ENCODE assay signal across 16 cellular contexts in genomic region chr7:890868-891267, GRCh38. TPM values are rescaled to one million over a fixed set of nuclear protein-coding genes. Genes with fewer than 3 reads are reported as not detected.
DNase-seq lines count a peak whose midpoint lies in the region; ATAC-seq, FAIRE-seq and TF ChIP-seq lines count a peak whose summit lies in the region.
"Had no signal": no experiment of that assay in that cellular context is flagged by ENCODE, and none has a peak within 500 bp of the region (broad histone marks: within the 10 kb centered on the region; RNA-seq: fewer than 3 reads in every experiment).

No MANE protein-coding gene starts in this region.

- H3K79me2 ChIP-seq in H9 (ENCODE audit: insufficient read depth, low read length) (peaks cover 2% of the 10 kb centered on the region; the same call in 1 of the 2 replicates), astrocyte (ENCODE audit: insufficient read depth, low read length) (peaks cover 26% of the 10 kb centered on the region), HepG2 (ENCODE audit: insufficient read depth, low read length) (peaks cover 29% of the 10 kb centered on the region)

- intact Hi-C loops in right cardiac atrium (cut with DNase I): no loop called here
- intact Hi-C loops in left ventricle myocardium superior (cut with micrococcal nuclease): no loop called here
- intact Hi-C loops in psoas muscle (cut with DNase I): no loop called here
- intact Hi-C loops in HepG2 (cut with micrococcal nuclease; ENCODE audit: unreplicated experiment): no loop called here

- FAIRE-seq in astrocyte (lab: Jason Lieb, UNC) (no peak), HepG2 (lab: Jason Lieb, UNC) (no peak)
- FAIRE-seq: A204.1, H1 had no signal

- H2BK20ac ChIP-seq in H9 (ENCODE audit: low read depth, low read length, poor library complexity, severe bottlenecking): no peak overlapping the region

- TF ChIP-seq EP300 in HepG2 (IDR thresholded peaks at IDR 0.05; ENCODE audit: low read depth in 2 of 2, low read length in 2 of 2): no peak
- no peak for TF ChIP-seq EP300 in HepG2 (CRISPR knock-in tag; IDR thresholded peaks at IDR 0.05; ENCODE audit: borderline replicate concordance)

- H2AK5ac ChIP-seq in H9 (ENCODE audit: insufficient read length, low read length): no peak overlapping the region

- peak overlapping the region; percentile 5 to 61 (median 23); a peak in 2 of 7 replicates for H3K27ac Mint-ChIP-seq in H9
- peak overlapping the region; percentile 55 for H3K27ac Mint-ChIP-seq in astrocyte (ENCODE audit: unreplicated experiment)
- H3K27ac Mint-ChIP-seq in glutamatergic neuron (ENCODE audit: unreplicated experiment): no peak overlapping the region
- H3K27ac Mint-ChIP-seq: B cell; CD4-positive, alpha-beta T cell; HFFc6 had no signal

- H2AFZ ChIP-seq in H9 (ENCODE audit: low read length): no peak overlapping the region
- H2AFZ ChIP-seq in astrocyte (ENCODE audit: low read depth, low read length): no peak overlapping the region
- H2AFZ ChIP-seq in HepG2 (ENCODE audit: low read length): no peak overlapping the region

- no peak overlapping the region for H3K56ac ChIP-seq in H9 (ENCODE audit: insufficient read length, low read depth, low read length)

- no peak overlapping the region for H3K14ac ChIP-seq in H9 (ENCODE audit: insufficient read depth, low read length)

- peak in 2 of 3 donors; percentile 47 to 53 for DNase-seq in right cardiac atrium
- DNase-seq in left ventricle myocardium superior: no peak
- DNase-seq in H9: no peak
- DNase-seq in astrocyte (ENCODE audit: low read depth): no peak
- peak; percentile 8 to 36 for DNase-seq in psoas muscle
- DNase-seq in glutamatergic neuron: no peak
- no peak for DNase-seq in activated CD8-positive, alpha-beta memory T cell treated with anti-CD3 and anti-CD28 coated beads for 24 hours
- no peak for DNase-seq in HepG2 (ENCODE audit: low spot score)
- DNase-seq: C1 segment of cervical spinal cord; CD4-positive, alpha-beta T cell; DMS79; HCEC 1CT; HFFc6 had no signal

- ATAC-seq in right cardiac atrium (no peak), left ventricle myocardium superior (no peak), psoas muscle (no peak), HepG2 (no peak)

- peaks cover 6% of the 10 kb centered on the region for H3K79me1 ChIP-seq in H9 (ENCODE audit: insufficient read depth, low read depth, low read length, poor library complexity, severe bottlenecking)

- no peak overlapping the region for H3K4me3 ChIP-seq in right cardiac atrium (ENCODE audit: low read length)
- no peak overlapping the region for H3K4me3 ChIP-seq in astrocyte (ENCODE audit: insufficient read depth, low read depth, low read length)
- no peak overlapping the region for H3K4me3 ChIP-seq in psoas muscle
- H3K4me3 ChIP-seq in HepG2 (replicated peaks in 1 of 3; ENCODE audit: insufficient read depth in 1 of 3, low read depth in 2 of 3, low read length in 3 of 3): no peak overlapping the region

- H3K36me3 Mint-ChIP-seq in H9 (ENCODE audit: insufficient read depth in 1 of 3, low read depth in 3 of 3) (peaks cover 39 to 79% (median 65%) of the 10 kb centered on the region in 3 experiments), astrocyte (ENCODE audit: low read depth, unreplicated experiment) (peaks cover 10% of the 10 kb centered on the region), glutamatergic neuron (ENCODE audit: unreplicated experiment) (no peaks in the 10 kb centered on the region)

- no peaks in the 10 kb centered on the region for H3K23me2 ChIP-seq in H9 (ENCODE audit: insufficient read length, low read depth, low read length, poor library complexity, severe bottlenecking)

- no peak overlapping the region for H4K8ac ChIP-seq in H9 (replicated peaks; ENCODE audit: insufficient read length, low read depth, low read length)

- H3K9me3 ChIP-seq in right cardiac atrium (ENCODE audit: control insufficient read depth, low read length) (no peaks in the 10 kb centered on the region), H9 (ENCODE audit: control insufficient read depth, low read depth, low read length) (no peaks in the 10 kb centered on the region), astrocyte (ENCODE audit: insufficient read depth, low read depth, low read length) (no peaks in the 10 kb centered on the region), psoas muscle (no peaks in the 10 kb centered on the region), HepG2 (ENCODE audit: low read length) (no peaks in the 10 kb centered on the region)

- peaks cover 3% of the 10 kb centered on the region for H4K20me1 ChIP-seq in H9 (ENCODE audit: control insufficient read depth, insufficient read depth, insufficient read length)
- peaks cover 48% of the 10 kb centered on the region for H4K20me1 ChIP-seq in astrocyte (ENCODE audit: insufficient read depth, low read length)
- H4K20me1 ChIP-seq in HepG2 (ENCODE audit: insufficient read depth, low read length): no peaks in the 10 kb centered on the region; the same call in 1 of the 2 replicates

- H3T11ph ChIP-seq in H9 (ENCODE audit: low read length): no peak overlapping the region

- 95% methylated on average over 15 of the region's 15 CpGs for WGBS in right cardiac atrium
- WGBS in H9 (ENCODE audit: extremely low coverage, insufficient read length, low lambda C conversion rate): no CpG with 5 or more reads among the region's 15 CpGs
- 89 to 93% (median 90%) methylated on average over 15 of the region's 15 CpGs for WGBS in psoas muscle, 3 donors
- 97% methylated on average over 15 of the region's 15 CpGs for WGBS in HepG2 (ENCODE audit: low lambda C conversion rate)

- no peak overlapping the region for H3K27ac ChIP-seq in right cardiac atrium (ENCODE audit: low read length)
- H3K27ac ChIP-seq in H9 (ENCODE audit: insufficient read length, low read depth, low read length): no peak overlapping the region
- H3K27ac ChIP-seq in astrocyte (ENCODE audit: low read depth, low read length): no peak overlapping the region
- no peak overlapping the region for H3K27ac ChIP-seq in psoas muscle
- H3K27ac ChIP-seq in HepG2 (ENCODE audit: extremely low read length, insufficient read depth, low read length): no peak overlapping the region

- BruUV-seq in HepG2 (replicated peaks; lab: Mats Ljungman, UMichigan): no TSS peak

- TF ChIP-seq POLR2A in HepG2 (IDR thresholded peaks at IDR 0.05; ENCODE audit: insufficient read depth in 1 of 2, low read depth in 2 of 2, low read length in 2 of 2): no peak

- no peak overlapping the region for H3K18ac ChIP-seq in H9 (ENCODE audit: insufficient read length, low read depth, low read length)

- CTCF ChIA-PET in HepG2 (lab: Yijun Ruan, JAX; ENCODE audit: low intra/inter-chr PET ratio, low total read pairs): no interaction called here

- H4K91ac ChIP-seq in H9 (ENCODE audit: insufficient read length, low read depth, low read length): no peak overlapping the region

- POLR2A ChIA-PET in HepG2 (lab: Yijun Ruan, JAX): interaction anchor here (1.5 kb wide), 1 partner anchor 12 kb away, joined by 6 read pairs; no protein-coding TSS in a partner anchor

- in situ Hi-C loops in HepG2 (cut with HindIII; ENCODE audit: extremely low pct_ligation_motif_present, low pct_unique_long_range_greater_than_20kb): no loop called here

- H3K9me3 Mint-ChIP-seq in H9 (no peaks in the 10 kb centered on the region), astrocyte (ENCODE audit: unreplicated experiment) (no peaks in the 10 kb centered on the region), glutamatergic neuron (ENCODE audit: unreplicated experiment) (peaks cover 26% of the 10 kb centered on the region)
- H3K9me3 Mint-ChIP-seq: CD4-positive, alpha-beta T cell; HFFc6 had no signal

- H3K9ac ChIP-seq in H9 (ENCODE audit: extremely low read depth, insufficient read length, low read length) (no peak overlapping the region), astrocyte (ENCODE audit: low read length) (no peak overlapping the region), HepG2 (ENCODE audit: insufficient read depth, low read depth, low read length) (no peak overlapping the region)

- no peaks in the 10 kb centered on the region for H3K27me3 ChIP-seq in right cardiac atrium (ENCODE audit: control insufficient read depth, insufficient read depth)
- H3K27me3 ChIP-seq in H9 (ENCODE audit: insufficient read depth, low read length): no peaks in the 10 kb centered on the region
- H3K27me3 ChIP-seq in astrocyte (ENCODE audit: insufficient read depth, low read length): no peaks in the 10 kb centered on the region
- H3K27me3 ChIP-seq in psoas muscle (ENCODE audit: insufficient read depth in 3 of 3, low read length in 2 of 3): no peaks in the 10 kb centered on the region
- no peaks in the 10 kb centered on the region for H3K27me3 ChIP-seq in HepG2 (ENCODE audit: control insufficient read depth in 1 of 2, insufficient read depth in 2 of 2, low read length in 2 of 2)

- H3K27me3 Mint-ChIP-seq in H9 (ENCODE audit: low read depth): peaks cover 1% of the 10 kb centered on the region; the same call in 1 of the 2 replicates
- no peaks in the 10 kb centered on the region for H3K27me3 Mint-ChIP-seq in astrocyte (ENCODE audit: low read depth, unreplicated experiment)
- H3K27me3 Mint-ChIP-seq in glutamatergic neuron (ENCODE audit: unreplicated experiment): peaks cover 26% of the 10 kb centered on the region
- H3K27me3 Mint-ChIP-seq: B cell; CD4-positive, alpha-beta T cell had no signal

- H3K4me2 ChIP-seq in H9 (ENCODE audit: insufficient read depth, insufficient read length, low read length) (no peak overlapping the region), astrocyte (ENCODE audit: low read length) (no peak overlapping the region), HepG2 (ENCODE audit: low read depth, low read length) (no peak overlapping the region)

- no peak for TF ChIP-seq CTCF in H9 (conservative IDR thresholded peaks at IDR 0.05)
- TF ChIP-seq CTCF in astrocyte (IDR thresholded peaks at IDR 0.05; ENCODE audit: insufficient read depth, low read depth, low read length): no peak
- TF ChIP-seq CTCF in psoas muscle (IDR thresholded peaks at IDR 0.05): no peak
- TF ChIP-seq CTCF in glutamatergic neuron (IDR thresholded peaks at IDR 0.05; ENCODE audit: partially characterized antibody, unreplicated experiment): no peak
- no peak for TF ChIP-seq CTCF in HepG2 (CRISPR knock-in tag; IDR thresholded peaks at IDR 0.05)

- H3K4me3 Mint-ChIP-seq in H9: no peak overlapping the region; a peak in 1 of 5 replicates
- no peak overlapping the region for H3K4me3 Mint-ChIP-seq in astrocyte (ENCODE audit: unreplicated experiment)
- H3K4me3 Mint-ChIP-seq in glutamatergic neuron (ENCODE audit: unreplicated experiment): no peak overlapping the region
- H3K4me3 Mint-ChIP-seq: B cell; CD4-positive, alpha-beta T cell; HFFc6 had no signal

- no peak overlapping the region for H2BK15ac ChIP-seq in H9 (ENCODE audit: low read depth, low read length)

- no peak overlapping the region for H4K5ac ChIP-seq in H9 (ENCODE audit: insufficient read length, low read depth, low read length)

- H3K23ac ChIP-seq in H9 (ENCODE audit: insufficient read length, low read depth, low read length): no peak overlapping the region

- H3K4ac ChIP-seq in H9 (ENCODE audit: low read depth, low read length): no peak overlapping the region

- H3K4me1 ChIP-seq in right cardiac atrium (ENCODE audit: control insufficient read depth, insufficient read depth, low read length) (peaks cover 5% of the 10 kb centered on the region), H9 (ENCODE audit: insufficient read depth, low read length) (no peaks in the 10 kb centered on the region), astrocyte (ENCODE audit: insufficient read depth, low read length) (no peaks in the 10 kb centered on the region), psoas muscle (peaks cover 14% of the 10 kb centered on the region), HepG2 (ENCODE audit: insufficient read depth, low read length) (no peaks in the 10 kb centered on the region)

- H3K4me1 Mint-ChIP-seq in H9 (peaks cover 0 to 4% of the 10 kb centered on the region in 2 experiments; a peak in 1 of 4 replicates), astrocyte (ENCODE audit: low read depth, unreplicated experiment) (no peaks in the 10 kb centered on the region), glutamatergic neuron (ENCODE audit: low read depth, unreplicated experiment) (peaks cover 5% of the 10 kb centered on the region)

- H2BK5ac ChIP-seq in H9 (ENCODE audit: insufficient read length, low read length): no peak overlapping the region

- H2BK12ac ChIP-seq in H9 (ENCODE audit: insufficient read length, low read depth, low read length): no peak overlapping the region

- no peak for TF ChIP-seq RAD21 in HepG2 (CRISPR knock-in tag; IDR thresholded peaks at IDR 0.05)

- H3K36me3 ChIP-seq in astrocyte (ENCODE audit: insufficient read depth, low read length): no peaks in the 10 kb centered on the region
- peaks cover 0 to 81% of the 10 kb centered on the region in 2 donors for H3K36me3 ChIP-seq in psoas muscle (ENCODE audit: insufficient read depth in 1 of 2, low read depth in 1 of 2)
- peaks cover 52 to 86% of the 10 kb centered on the region in 2 experiments for H3K36me3 ChIP-seq in HepG2 (replicated peaks in 1 of 2; ENCODE audit: control insufficient read depth in 1 of 2, insufficient read depth in 2 of 2, low read length in 2 of 2)

- H2BK120ac ChIP-seq in H9 (ENCODE audit: low read depth, low read length, poor library complexity, severe bottlenecking): no peak overlapping the region

RNA-seq across cellular contexts. Expression of gene GET4, which starts 14.5 kb away (rescaled TPM):
- total RNA-seq in right cardiac atrium (10 to 100 TPM; 20.1 to 23.6 (median 22.2) TPM), left ventricle myocardium superior (20.6 TPM), H9 (2021) (70.2 and 75.1 TPM in 2 replicates), astrocyte (32.1 and 43.0 TPM in 2 replicates), psoas muscle (10 to 100 TPM; 27.3 to 42.3 (median 29.1) TPM), glutamatergic neuron (ENCODE audit: unreplicated experiment) (70.2 TPM), HepG2 (2016; rRNA removed; fragmentation: Illumina TruSeq; extraction: Trizol) (28.2 and 31.6 TPM in 2 replicates)
- polyA plus RNA-seq in right cardiac atrium (22.2 TPM), psoas muscle (10 to 100 TPM; 36.8 to 51.1 (median 48.3) TPM), HepG2 (2011; rRNA removed) (35.2 and 44.4 TPM in 2 replicates)
- 7.8 and 8.0 TPM in 2 replicates for total RNA-seq in HepG2 (2016; cell fraction: cytosol; rRNA removed; fragmentation: Illumina TruSeq; extraction: Trizol; ENCODE audit: low read depth)
- 27.8 and 31.5 TPM in 2 replicates for total RNA-seq in HepG2 (2016; cell fraction: insoluble cytoplasmic fraction; rRNA removed; fragmentation: Illumina TruSeq; extraction: Trizol)
- total RNA-seq in HepG2 (2016; cell fraction: membrane; rRNA removed; fragmentation: Illumina TruSeq; extraction: Trizol): 18.9 and 22.1 TPM in 2 replicates
- 26.6 and 28.2 TPM in 2 replicates for total RNA-seq in HepG2 (2016; cell fraction: nucleus; rRNA removed; fragmentation: Illumina TruSeq; extraction: Trizol)
- polyA plus RNA-seq in HepG2 (2011; cell fraction: cytosol; rRNA removed): 32.6 and 49.3 TPM in 2 replicates
- 186 and 201 TPM in 2 replicates for polyA plus RNA-seq in HepG2 (2011; cell fraction: nucleus; rRNA removed)
- polyA plus RNA-seq in HepG2 (2012): 33.0 and 39.4 TPM in 2 replicates
- polyA plus RNA-seq in HepG2 (2016; cell fraction: cytosol; fragmentation: Illumina TruSeq; extraction: Trizol; ENCODE audit: low read depth): 13.8 and 16.4 TPM in 2 replicates
- polyA plus RNA-seq in HepG2 (2016; cell fraction: insoluble cytoplasmic fraction; fragmentation: Illumina TruSeq; extraction: Trizol; ENCODE audit: low read depth): 49.1 and 51.2 TPM in 2 replicates
- 21.9 and 26.3 TPM in 2 replicates for polyA plus RNA-seq in HepG2 (2016; cell fraction: membrane; fragmentation: Illumina TruSeq; extraction: Trizol; ENCODE audit: low read depth)
- 111 and 112 TPM in 2 replicates for polyA plus RNA-seq in HepG2 (2016; cell fraction: nucleus; fragmentation: Illumina TruSeq; extraction: Trizol; ENCODE audit: insufficient read depth, low read depth)
- polyA minus RNA-seq in HepG2 (2011; rRNA and poly(A)+ RNA removed; ENCODE audit: low replicate concordance): 16.3 and 17.4 TPM in 2 replicates
- 9.7 and 12.6 TPM in 2 replicates for polyA minus RNA-seq in HepG2 (2011; cell fraction: cytosol; rRNA and poly(A)+ RNA removed)
- polyA minus RNA-seq in HepG2 (2011; cell fraction: nucleus; rRNA and poly(A)+ RNA removed): 19.2 and 26.4 TPM in 2 replicates

RNA-seq across cellular contexts. Expression of gene SUN1, which starts 58.6 kb away (rescaled TPM):
- total RNA-seq in right cardiac atrium (100 to 1,000 TPM; 139 to 163 (median 147) TPM), left ventricle myocardium superior (186 TPM), H9 (2021) (105 and 118 TPM in 2 replicates), astrocyte (109 and 121 TPM in 2 replicates), psoas muscle (100 to 1,000 TPM; 125 to 144 (median 137) TPM), glutamatergic neuron (ENCODE audit: unreplicated experiment) (879 TPM), HepG2 (2016; rRNA removed; fragmentation: Illumina TruSeq; extraction: Trizol) (23.2 and 47.0 TPM in 2 replicates)
- polyA plus RNA-seq in right cardiac atrium (86.9 TPM), psoas muscle (100 to 1,000 TPM in 1 of 3 donors, 10 to 100 TPM in 2; 52.5 to 159 (median 64.6) TPM), HepG2 (2011; rRNA removed) (126 and 140 TPM in 2 replicates)
- 20.5 and 20.8 TPM in 2 replicates for total RNA-seq in HepG2 (2016; cell fraction: cytosol; rRNA removed; fragmentation: Illumina TruSeq; extraction: Trizol; ENCODE audit: low read depth)
- total RNA-seq in HepG2 (2016; cell fraction: insoluble cytoplasmic fraction; rRNA removed; fragmentation: Illumina TruSeq; extraction: Trizol): 23.7 and 48.5 TPM in 2 replicates
- 17.9 and 19.0 TPM in 2 replicates for total RNA-seq in HepG2 (2016; cell fraction: membrane; rRNA removed; fragmentation: Illumina TruSeq; extraction: Trizol)
- 73.3 and 80.7 TPM in 2 replicates for total RNA-seq in HepG2 (2016; cell fraction: nucleus; rRNA removed; fragmentation: Illumina TruSeq; extraction: Trizol)
- 172 and 209 TPM in 2 replicates for polyA plus RNA-seq in HepG2 (2011; cell fraction: cytosol; rRNA removed)
- polyA plus RNA-seq in HepG2 (2011; cell fraction: nucleus; rRNA removed): 652 and 741 TPM in 2 replicates
- 71.5 and 75.9 TPM in 2 replicates for polyA plus RNA-seq in HepG2 (2012)
- polyA plus RNA-seq in HepG2 (2016; cell fraction: cytosol; fragmentation: Illumina TruSeq; extraction: Trizol; ENCODE audit: low read depth): 8.3 and 11.8 TPM in 2 replicates
- polyA plus RNA-seq in HepG2 (2016; cell fraction: insoluble cytoplasmic fraction; fragmentation: Illumina TruSeq; extraction: Trizol; ENCODE audit: low read depth): 18.4 and 20.2 TPM in 2 replicates
- polyA plus RNA-seq in HepG2 (2016; cell fraction: membrane; fragmentation: Illumina TruSeq; extraction: Trizol; ENCODE audit: low read depth): 7.5 and 9.3 TPM in 2 replicates
- 160 and 177 TPM in 2 replicates for polyA plus RNA-seq in HepG2 (2016; cell fraction: nucleus; fragmentation: Illumina TruSeq; extraction: Trizol; ENCODE audit: insufficient read depth, low read depth)
- polyA minus RNA-seq in HepG2 (2011; rRNA and poly(A)+ RNA removed; ENCODE audit: low replicate concordance): 212 and 267 TPM in 2 replicates
- 55.5 and 58.0 TPM in 2 replicates for polyA minus RNA-seq in HepG2 (2011; cell fraction: cytosol; rRNA and poly(A)+ RNA removed)
- 208 and 210 TPM in 2 replicates for polyA minus RNA-seq in HepG2 (2011; cell fraction: nucleus; rRNA and poly(A)+ RNA removed)

Comparison
In these comparisons a context has a peak if more than half of its experiments do, and no peak if none do; other contexts are left out.
1. DNase-seq: peak in right cardiac atrium (2 of 3) and psoas muscle (2 of 2); none in left ventricle myocardium superior (single experiment), H9 (single experiment), astrocyte (single experiment), glutamatergic neuron (single experiment), activated CD8-positive, alpha-beta memory T cell treated with anti-CD3 and anti-CD28 coated beads for 24 hours (single experiment) and HepG2 (single experiment).